Comparison of ENCODE assay signal across 22 cellular contexts in the genomic region with DNA sequence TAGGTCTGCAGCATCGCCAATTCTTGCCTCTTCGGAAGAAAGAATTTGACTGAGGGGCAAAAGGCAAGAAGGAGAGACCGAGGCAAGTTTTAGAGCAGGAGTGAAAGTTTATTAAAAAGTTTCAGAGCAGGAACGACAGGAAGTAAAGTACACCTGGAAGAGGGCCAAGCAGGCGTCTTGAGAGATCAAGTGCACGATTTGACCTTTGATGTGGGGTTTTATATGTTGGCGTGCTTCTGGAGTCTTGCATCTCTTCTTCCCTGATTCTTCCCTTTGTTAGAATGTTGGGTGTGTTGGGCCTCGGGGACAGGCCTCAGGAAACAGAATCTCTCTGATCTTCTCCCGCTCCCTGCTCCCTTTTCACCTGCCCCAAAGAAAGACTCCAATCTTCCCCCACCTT. TPM values are rescaled to one million over a fixed set of nuclear protein-coding genes. Genes with fewer than 3 reads are reported as not detected.
DNase-seq lines count a peak whose midpoint lies in the region; ATAC-seq and TF ChIP-seq lines count a peak whose summit lies in the region.
"Had no signal": no experiment of that assay in that cellular context is flagged by ENCODE, and none has a peak within 500 bp of the region (broad histone marks: within the 10 kb centered on the region; RNA-seq: fewer than 3 reads in every experiment).

No MANE protein-coding gene starts in this region.

- ATAC-seq in CD8-positive, alpha-beta T cell, result no peak
- ATAC-seq in RWPE2 (ENCODE audit: low read depth), result no peak
- no peak for ATAC-seq in naive thymus-derived CD4-positive, alpha-beta T cell
- ATAC-seq: activated CD8-positive, alpha-beta memory T cell treated with anti-CD3 and anti-CD28 coated beads, Interleukin-2, amount 10 ng/mL, durations not matched to agents 7 days and 5 days; SK-N-SH treated with all-trans-retinoic acid at 6 μM for 48 hours; stimulated activated naive CD8-positive, alpha-beta T cell treated with anti-CD3 and anti-CD28 coated beads, Interleukin-15, amount 100 ng/mL, for 72 hours had no signal

- H3K4me3 ChIP-seq in CD8-positive, alpha-beta T cell (ENCODE audit: low read depth, low read length), result no peak overlapping the region
- no peak overlapping the region for H3K4me3 ChIP-seq in RWPE2 (ENCODE audit: severe bottlenecking)
- H3K4me3 ChIP-seq in naive thymus-derived CD4-positive, alpha-beta T cell (ENCODE audit: low read length), result no peak overlapping the region
- H3K4me3 ChIP-seq: lung, thyroid gland had no signal

- no peaks in the 10 kb centered on the region for H3K36me3 ChIP-seq in CD8-positive, alpha-beta T cell (ENCODE audit: insufficient read depth, low read length)
- H3K36me3 ChIP-seq in RWPE2 (ENCODE audit: low read depth), result no peaks in the 10 kb centered on the region
- no peaks in the 10 kb centered on the region for H3K36me3 ChIP-seq in naive thymus-derived CD4-positive, alpha-beta T cell (ENCODE audit: control insufficient read depth in 2 of 3, insufficient read depth in 3 of 3, low read length in 3 of 3)
- H3K36me3 ChIP-seq: thyroid gland had no signal

- intact Hi-C loops in CD8-positive, alpha-beta T cell (cut with DNase I, micrococcal nuclease), result no loop called here
- intact Hi-C loops in naive thymus-derived CD4-positive, alpha-beta T cell (cut with micrococcal nuclease), result loop anchor here in 1 of 2 donors (10.0 kb wide), 1 partner anchor 447 kb away; no protein-coding TSS in a partner anchor

- peaks cover 12% of the 10 kb centered on the region for H3K4me1 Mint-ChIP-seq in activated CD4-positive, alpha-beta T cell treated with anti-CD3 and anti-CD28 coated beads, Interleukin-2, amount 10 ng/mL, durations not matched to agents 7 days and 5 days
- peaks cover 10% of the 10 kb centered on the region for H3K4me1 Mint-ChIP-seq in CD8-positive, alpha-beta T cell (ENCODE audit: low read depth)
- peaks cover 5 to 41% (median 16%) of the 10 kb centered on the region in 7 donors for H3K4me1 Mint-ChIP-seq in naive thymus-derived CD4-positive, alpha-beta T cell

- peaks cover 3% of the 10 kb centered on the region for H3K9me3 Mint-ChIP-seq in activated CD4-positive, alpha-beta T cell treated with anti-CD3 and anti-CD28 coated beads, Interleukin-2, amount 10 ng/mL, durations not matched to agents 7 days and 5 days
- H3K9me3 Mint-ChIP-seq in CD8-positive, alpha-beta T cell, result peaks cover 5% of the 10 kb centered on the region
- H3K9me3 Mint-ChIP-seq in naive thymus-derived CD4-positive, alpha-beta T cell, result peaks cover 0 to 11% (median 3%) of the 10 kb centered on the region in 11 donors
- H3K9me3 Mint-ChIP-seq: stimulated activated naive CD8-positive, alpha-beta T cell treated with anti-CD3 and anti-CD28 coated beads, Interleukin-15, amount 100 ng/mL, for 72 hours had no signal

- DNase-seq in activated CD4-positive, alpha-beta T cell treated with anti-CD3 and anti-CD28 coated beads, Interleukin-2, amount 10 ng/mL, durations not matched to agents 7 days and 5 days, result peak; percentile 37
- DNase-seq in activated CD4-positive, alpha-beta T cell treated with anti-CD3 and anti-CD28 coated beads, Interleukin-2, amount 50 U/mL, for 48 hours, result no peak
- DNase-seq in CD8-positive, alpha-beta T cell, result no peak
- no peak for DNase-seq in RWPE2 (ENCODE audit: low spot score)
- peak in 7 of 9 donors; percentile 45 to 76 (median 68) for DNase-seq in naive thymus-derived CD4-positive, alpha-beta T cell
- no peak for DNase-seq in NCI-H1105 treated with DMSO at 0.1 percent for 48 hours (lab: John Stamatoyannopoulos, UW)
- no peak for DNase-seq in NCI-H187 (lab: John Stamatoyannopoulos, UW)
- no peak for DNase-seq in NCI-H226
- DNase-seq: 8988T; activated CD4-positive, alpha-beta T cell treated with anti-CD3 and anti-CD28 coated beads for 1 hour; activated CD8-positive, alpha-beta memory T cell treated with anti-CD3 and anti-CD28 coated beads, Interleukin-2, amount 10 ng/mL, durations not matched to agents 7 days and 5 days; activated T-cell treated with anti-CD3 and anti-CD28 coated beads, Interleukin-2, amount 50 U/mL, for 48 hours; effector memory CD4-positive, alpha-beta T cell; head of caudate nucleus; NCI-H1436 treated with DMSO at 0.1 percent for 48 hours; NCI-H2107; nucleus accumbens; stimulated activated naive CD8-positive, alpha-beta T cell treated with anti-CD3 and anti-CD28 coated beads, Interleukin-15, amount 100 ng/mL, for 72 hours; thyroid gland had no signal

- CTCF ChIA-PET in activated CD4-positive, alpha-beta T cell treated with anti-CD3 and anti-CD28 coated beads, Interleukin-2, amount 10 ng/mL, durations not matched to agents 7 days and 5 days (lab: Charles Lee), result no interaction called here
- CTCF ChIA-PET in CD8-positive, alpha-beta T cell (lab: Charles Lee), result no interaction called here
- CTCF ChIA-PET in naive thymus-derived CD4-positive, alpha-beta T cell (lab: Charles Lee), result no interaction called here

- POLR2A ChIA-PET in activated CD4-positive, alpha-beta T cell treated with anti-CD3 and anti-CD28 coated beads, Interleukin-2, amount 10 ng/mL, durations not matched to agents 7 days and 5 days (lab: Charles Lee), result no interaction called here
- POLR2A ChIA-PET in CD8-positive, alpha-beta T cell (lab: Charles Lee), result no interaction called here
- POLR2A ChIA-PET in naive thymus-derived CD4-positive, alpha-beta T cell (lab: Charles Lee), result no interaction called here

- peaks cover 10% of the 10 kb centered on the region for H3K4me1 ChIP-seq in CD8-positive, alpha-beta T cell (ENCODE audit: insufficient read depth, low read length)
- peaks cover 38% of the 10 kb centered on the region for H3K4me1 ChIP-seq in RWPE2 (ENCODE audit: insufficient read depth, poor library complexity, severe bottlenecking)
- peaks cover 0 to 18% of the 10 kb centered on the region in 2 donors for H3K4me1 ChIP-seq in naive thymus-derived CD4-positive, alpha-beta T cell (ENCODE audit: control insufficient read depth in 2 of 2, insufficient read depth in 2 of 2, low read length in 2 of 2)

- H3K9me3 ChIP-seq in CD8-positive, alpha-beta T cell (ENCODE audit: low read length), result no peaks in the 10 kb centered on the region
- H3K9me3 ChIP-seq in RWPE2 (ENCODE audit: severe bottlenecking), result no peaks in the 10 kb centered on the region
- peaks cover 0 to 13% (median 0%) of the 10 kb centered on the region in 3 experiments for H3K9me3 ChIP-seq in naive thymus-derived CD4-positive, alpha-beta T cell (ENCODE audit: control insufficient read depth in 2 of 3, low read length in 3 of 3)
- H3K9me3 ChIP-seq: thyroid gland had no signal

- H3K27me3 ChIP-seq in CD8-positive, alpha-beta T cell (ENCODE audit: insufficient read depth, low read length), result no peaks in the 10 kb centered on the region
- no peaks in the 10 kb centered on the region for H3K27me3 ChIP-seq in RWPE2 (ENCODE audit: insufficient read depth, poor library complexity, severe bottlenecking)
- no peaks in the 10 kb centered on the region for H3K27me3 ChIP-seq in naive thymus-derived CD4-positive, alpha-beta T cell (ENCODE audit: control insufficient read depth in 2 of 2, insufficient read depth in 2 of 2, low read length in 2 of 2)
- H3K27me3 ChIP-seq: thyroid gland had no signal

- no peak overlapping the region for H3K27ac Mint-ChIP-seq in activated CD4-positive, alpha-beta T cell treated with anti-CD3 and anti-CD28 coated beads, Interleukin-2, amount 10 ng/mL, durations not matched to agents 7 days and 5 days
- H3K27ac Mint-ChIP-seq in CD8-positive, alpha-beta T cell, result peak overlapping the region; percentile 37
- H3K27ac Mint-ChIP-seq in naive thymus-derived CD4-positive, alpha-beta T cell, result peak overlapping the region; percentile 0 to 72 (median 53)
- H3K27ac Mint-ChIP-seq: activated CD8-positive, alpha-beta memory T cell treated with anti-CD3 and anti-CD28 coated beads, Interleukin-2, amount 10 ng/mL, durations not matched to agents 7 days and 5 days; stimulated activated naive CD8-positive, alpha-beta T cell treated with anti-CD3 and anti-CD28 coated beads, Interleukin-15, amount 100 ng/mL, for 72 hours had no signal

- H3K36me3 Mint-ChIP-seq in activated CD4-positive, alpha-beta T cell treated with anti-CD3 and anti-CD28 coated beads, Interleukin-2, amount 10 ng/mL, durations not matched to agents 7 days and 5 days (ENCODE audit: low read depth), result no peaks in the 10 kb centered on the region
- H3K36me3 Mint-ChIP-seq in CD8-positive, alpha-beta T cell, result no peaks in the 10 kb centered on the region
- no peaks in the 10 kb centered on the region for H3K36me3 Mint-ChIP-seq in naive thymus-derived CD4-positive, alpha-beta T cell
- H3K36me3 Mint-ChIP-seq: activated CD8-positive, alpha-beta memory T cell treated with anti-CD3 and anti-CD28 coated beads, Interleukin-2, amount 10 ng/mL, durations not matched to agents 7 days and 5 days; CD8-positive, alpha-beta memory T cell had no signal

- no peak for TF ChIP-seq CTCF in CD8-positive, alpha-beta T cell (IDR thresholded peaks at IDR 0.05)
- no peak for TF ChIP-seq CTCF in RWPE2 (IDR thresholded peaks at IDR 0.05; ENCODE audit: poor library complexity, severe bottlenecking)

- peaks cover under 1% of the 10 kb centered on the region for H3K27me3 Mint-ChIP-seq in activated CD4-positive, alpha-beta T cell treated with anti-CD3 and anti-CD28 coated beads, Interleukin-2, amount 10 ng/mL, durations not matched to agents 7 days and 5 days
- no peaks in the 10 kb centered on the region for H3K27me3 Mint-ChIP-seq in CD8-positive, alpha-beta T cell (ENCODE audit: low read depth)
- H3K27me3 Mint-ChIP-seq in naive thymus-derived CD4-positive, alpha-beta T cell, result peaks cover 0 to 1% (median 0%) of the 10 kb centered on the region in 5 donors
- H3K27me3 Mint-ChIP-seq: activated CD8-positive, alpha-beta memory T cell treated with anti-CD3 and anti-CD28 coated beads, Interleukin-2, amount 10 ng/mL, durations not matched to agents 7 days and 5 days; stimulated activated naive CD8-positive, alpha-beta T cell treated with anti-CD3 and anti-CD28 coated beads, Interleukin-15, amount 100 ng/mL, for 72 hours had no signal

- H3K4me3 Mint-ChIP-seq in activated CD4-positive, alpha-beta T cell treated with anti-CD3 and anti-CD28 coated beads, Interleukin-2, amount 10 ng/mL, durations not matched to agents 7 days and 5 days, result no peak overlapping the region
- no peak overlapping the region for H3K4me3 Mint-ChIP-seq in CD8-positive, alpha-beta T cell
- H3K4me3 Mint-ChIP-seq in naive thymus-derived CD4-positive, alpha-beta T cell, result peak overlapping the region in 9 of 10 donors; percentile 3 to 74 (median 56)
- H3K4me3 Mint-ChIP-seq: activated CD8-positive, alpha-beta memory T cell treated with anti-CD3 and anti-CD28 coated beads, Interleukin-2, amount 10 ng/mL, durations not matched to agents 7 days and 5 days; CD8-positive, alpha-beta memory T cell had no signal

- H3K27ac ChIP-seq in CD8-positive, alpha-beta T cell (ENCODE audit: low read depth, low read length), result no peak overlapping the region
- peak overlapping the region; percentile 99 for H3K27ac ChIP-seq in RWPE2 (ENCODE audit: poor library complexity, severe bottlenecking)
- H3K27ac ChIP-seq in naive thymus-derived CD4-positive, alpha-beta T cell (ENCODE audit: low read depth, low read length), result no peak overlapping the region
- H3K27ac ChIP-seq: thyroid gland had no signal

RNA-seq across cellular contexts. Expression of gene FLNB, which starts 40.6 kb away (rescaled TPM):
- total RNA-seq in activated CD4-positive, alpha-beta T cell treated with anti-CD3 and anti-CD28 coated beads, Interleukin-2, amount 10 ng/mL, durations not matched to agents 7 days and 5 days, result 10 to 100 TPM; 27.2 to 28.1 TPM
- total RNA-seq in CD8-positive, alpha-beta T cell, result 10 to 100 TPM; 46.8 to 52.1 TPM
- total RNA-seq in naive thymus-derived CD4-positive, alpha-beta T cell, result 10 to 100 TPM; 39.3 to 66.7 (median 64.9) TPM
- 10 to 100 TPM; 15.7 to 42.2 TPM for polyA plus RNA-seq in naive thymus-derived CD4-positive, alpha-beta T cell

Comparison
In these comparisons a context has a peak if more than half of its experiments do, and no peak if none do; other contexts are left out.
1. DNase-seq: peak in activated CD4-positive, alpha-beta T cell treated with anti-CD3 and anti-CD28 coated beads, Interleukin-2, amount 10 ng/mL, durations not matched to agents 7 days and 5 days (single experiment) and naive thymus-derived CD4-positive, alpha-beta T cell (7 of 9); none in activated CD4-positive, alpha-beta T cell treated with anti-CD3 and anti-CD28 coated beads, Interleukin-2, amount 50 U/mL, for 48 hours (0 of 2), CD8-positive, alpha-beta T cell (0 of 7), RWPE2 (single experiment), NCI-H1105 treated with DMSO at 0.1 percent for 48 hours (single experiment), NCI-H187 (0 of 2) and NCI-H226 (single experiment).
2. H3K4me3 Mint-ChIP-seq: peak in naive thymus-derived CD4-positive, alpha-beta T cell (9 of 10); none in activated CD4-positive, alpha-beta T cell treated with anti-CD3 and anti-CD28 coated beads, Interleukin-2, amount 10 ng/mL, durations not matched to agents 7 days and 5 days (single experiment) and CD8-positive, alpha-beta T cell (single experiment).